8 cellular contexts compared by ENCODE assay signal in genomic region chr1:151790071-151790939, GRCh38. TPM values are rescaled to one million over a fixed set of nuclear protein-coding genes. Genes with fewer than 3 reads are reported as not detected.
DNase-seq lines count a peak whose midpoint lies in the region; ATAC-seq and TF ChIP-seq lines count a peak whose summit lies in the region.

Gene TDRKH (minus strand): TSS chr1:151790500. CDS start chr1:151783022, 7,478 bp downstream.

- ATAC-seq in GM21825 (IDR thresholded peaks at IDR 0.05; ENCODE audit: unreplicated experiment): peak; percentile 90
- peak; percentile 97 for ATAC-seq in naive thymus-derived CD4-positive, alpha-beta T cell
- ATAC-seq in stimulated activated naive B cell treated with anti-CD40 and anti-IgM and Interleukin-4, amounts not matched to agents 10 μg/mL and 1 μg/mL and 100 μg/mL, for 72 hours (replicated peaks): peak; percentile 96 to 98

- CTCF ChIA-PET in naive thymus-derived CD4-positive, alpha-beta T cell (lab: Charles Lee): interaction anchor here (0.6 to 1.3 kb wide), 6 partner anchors 13 to 328 kb away, joined by 3 to 10 read pairs (median 4); partner anchors contain the start of gene MRPL9

- intact Hi-C loops in activated T-helper 1 cell treated with anti-CD3 and anti-CD28 coated beads, Interleukin-12 subunit alpha, Interleukin-12 subunit beta, Interleukin-2, Interleukin-4 antibody, amounts not matched to agents 30 ng/mL and 10 ng/mL and 1 ng/mL, durations not matched to agents 14 hours and 24 hours and 36 hours (cut with micrococcal nuclease): loop anchor here (1.0 to 2.0 kb wide), 7 partner anchors 27 to 509 kb away; partner anchors contain the start of genes MRPL9, SNX27 and THEM4
- intact Hi-C loops in naive thymus-derived CD4-positive, alpha-beta T cell (cut with micrococcal nuclease): loop anchor here (1.0 to 5.0 kb wide), 13 partner anchors 27 to 510 kb away; partner anchors contain the start of genes MRPL9 (in 2 of the 2), RIIAD1 (in 2 of the 2), C2CD4D (in 1 of the 2) and POGZ (in 1 of the 2)

- peaks cover 5% of the 10 kb centered on the region for H3K36me3 Mint-ChIP-seq in activated T-helper 1 cell treated with anti-CD3 and anti-CD28 coated beads, Interleukin-12 subunit alpha, Interleukin-12 subunit beta, Interleukin-2, Interleukin-4 antibody, amounts not matched to agents 30 ng/mL and 10 ng/mL and 1 ng/mL, durations not matched to agents 14 hours and 24 hours and 36 hours (ENCODE audit: low read depth)
- peaks cover 0 to 6% (median 4%) of the 10 kb centered on the region in 5 donors for H3K36me3 Mint-ChIP-seq in naive thymus-derived CD4-positive, alpha-beta T cell
- H3K36me3 Mint-ChIP-seq in stimulated activated naive B cell treated with anti-CD40 and anti-IgM and Interleukin-4, amounts not matched to agents 10 μg/mL and 1 μg/mL and 100 μg/mL, for 72 hours: no peaks in the 10 kb centered on the region

- peaks cover 2% of the 10 kb centered on the region for H3K27me3 ChIP-seq in DOHH2 (ENCODE audit: control insufficient read depth, low read length)
- no peaks in the 10 kb centered on the region for H3K27me3 ChIP-seq in Karpas-422 (ENCODE audit: low read length)
- no peaks in the 10 kb centered on the region for H3K27me3 ChIP-seq in fibroblast of lung (ENCODE audit: control insufficient read depth, insufficient read depth, low read length)
- no peaks in the 10 kb centered on the region for H3K27me3 ChIP-seq in naive thymus-derived CD4-positive, alpha-beta T cell (ENCODE audit: control insufficient read depth in 2 of 2, insufficient read depth in 2 of 2, low read length in 2 of 2)

- H3K27ac Mint-ChIP-seq in activated T-helper 1 cell treated with anti-CD3 and anti-CD28 coated beads, Interleukin-12 subunit alpha, Interleukin-12 subunit beta, Interleukin-2, Interleukin-4 antibody, amounts not matched to agents 30 ng/mL and 10 ng/mL and 1 ng/mL, durations not matched to agents 14 hours and 24 hours and 36 hours: peak within 1 kb of the TSS; percentile 78
- peak within 1 kb of the TSS; percentile 75 to 93 (median 89) for H3K27ac Mint-ChIP-seq in naive thymus-derived CD4-positive, alpha-beta T cell
- peak within 1 kb of the TSS; percentile 84 for H3K27ac Mint-ChIP-seq in stimulated activated naive B cell treated with anti-CD40 and anti-IgM and Interleukin-4, amounts not matched to agents 10 μg/mL and 1 μg/mL and 100 μg/mL, for 72 hours

- POLR2A ChIA-PET in naive thymus-derived CD4-positive, alpha-beta T cell (lab: Charles Lee): interaction anchor here (0.5 to 3.7 kb wide), 9 partner anchors 11 to 285 kb away, joined by 3 to 24 read pairs (median 3); partner anchors contain the start of gene MRPL9

- H3K36me3 ChIP-seq in DOHH2 (ENCODE audit: control insufficient read depth, low read length) (no peaks in the 10 kb centered on the region), Karpas-422 (ENCODE audit: insufficient read depth, low read length) (no peaks in the 10 kb centered on the region), fibroblast of lung (ENCODE audit: control insufficient read depth, insufficient read depth, low read length) (no peaks in the 10 kb centered on the region)
- peaks cover 0 to 5% (median 0%) of the 10 kb centered on the region in 3 experiments for H3K36me3 ChIP-seq in naive thymus-derived CD4-positive, alpha-beta T cell (ENCODE audit: control insufficient read depth in 2 of 3, insufficient read depth in 3 of 3, low read length in 3 of 3)

- peaks cover 19% of the 10 kb centered on the region for H3K4me1 ChIP-seq in DOHH2 (ENCODE audit: control insufficient read depth, low read length)
- H3K4me1 ChIP-seq in Karpas-422 (ENCODE audit: low read length): peaks cover 16% of the 10 kb centered on the region
- no peaks in the 10 kb centered on the region for H3K4me1 ChIP-seq in fibroblast of lung (ENCODE audit: control insufficient read depth, extremely low read depth, insufficient read depth, low read length)
- H3K4me1 ChIP-seq in naive thymus-derived CD4-positive, alpha-beta T cell (ENCODE audit: control insufficient read depth in 2 of 2, insufficient read depth in 2 of 2, low read length in 2 of 2): peaks cover 0 to 14% of the 10 kb centered on the region in 2 donors

- TF ChIP-seq CTCF in DOHH2 (IDR thresholded peaks at IDR 0.05; ENCODE audit: low read depth, low read length, poor library complexity, severe bottlenecking): peak; percentile 63
- TF ChIP-seq CTCF in fibroblast of lung (conservative IDR thresholded peaks at IDR 0.05 in 1 of 2, IDR thresholded peaks at IDR 0.05 in 1 of 2; ENCODE audit: low read depth in 1 of 2, low read length in 2 of 2): peak in 1 of 2 donors; percentile 5

- 0 out of 2 replicates have a peak, but pooled peaks cover 4% of the 10 kb centered on the region for H3F3A ChIP-seq in DOHH2 (ENCODE audit: control insufficient read depth, insufficient read depth)

- H3K4me3 Mint-ChIP-seq in activated T-helper 1 cell treated with anti-CD3 and anti-CD28 coated beads, Interleukin-12 subunit alpha, Interleukin-12 subunit beta, Interleukin-2, Interleukin-4 antibody, amounts not matched to agents 30 ng/mL and 10 ng/mL and 1 ng/mL, durations not matched to agents 14 hours and 24 hours and 36 hours: peak within 1 kb of the TSS; percentile 95
- peak within 1 kb of the TSS; percentile 91 to 99 (median 97) for H3K4me3 Mint-ChIP-seq in naive thymus-derived CD4-positive, alpha-beta T cell
- peak within 1 kb of the TSS; percentile 88 for H3K4me3 Mint-ChIP-seq in stimulated activated naive B cell treated with anti-CD40 and anti-IgM and Interleukin-4, amounts not matched to agents 10 μg/mL and 1 μg/mL and 100 μg/mL, for 72 hours

- no peaks in the 10 kb centered on the region for H3K9me3 ChIP-seq in DOHH2 (ENCODE audit: control insufficient read depth, insufficient read depth, low read length)
- H3K9me3 ChIP-seq in Karpas-422 (ENCODE audit: low read length): no peaks in the 10 kb centered on the region
- H3K9me3 ChIP-seq in fibroblast of lung (ENCODE audit: control insufficient read depth, insufficient read depth, low read depth, low read length): no peaks in the 10 kb centered on the region
- H3K9me3 ChIP-seq in naive thymus-derived CD4-positive, alpha-beta T cell (ENCODE audit: control insufficient read depth in 2 of 3, low read length in 3 of 3): no peaks in the 10 kb centered on the region

- DNase-seq in Karpas-422 (peak; percentile 97), RKO (ENCODE audit: low spot score) (peak; percentile 100), fibroblast of lung (ENCODE audit: low read depth in 2 of 2) (peak; percentile 99 to 100)
- DNase-seq in activated T-helper 1 cell treated with anti-CD3 and anti-CD28 coated beads, Interleukin-12 subunit alpha, Interleukin-12 subunit beta, Interleukin-2, Interleukin-4 antibody, amounts not matched to agents 30 ng/mL and 10 ng/mL and 1 ng/mL, durations not matched to agents 14 hours and 24 hours and 36 hours (ENCODE audit: low spot score): peak; percentile 98
- peak; percentile 93 to 99 (median 99) for DNase-seq in naive thymus-derived CD4-positive, alpha-beta T cell
- DNase-seq in stimulated activated naive B cell treated with anti-CD40 and anti-IgM and Interleukin-4, amounts not matched to agents 10 μg/mL and 1 μg/mL and 100 μg/mL, for 72 hours: peak; percentile 99

- H3K9me2 ChIP-seq in DOHH2 (replicated peaks; ENCODE audit: control insufficient read depth, low read length) (no peaks in the 10 kb centered on the region), Karpas-422 (replicated peaks; ENCODE audit: insufficient read depth, low read length) (no peaks in the 10 kb centered on the region)

- H3K27me3 Mint-ChIP-seq in activated T-helper 1 cell treated with anti-CD3 and anti-CD28 coated beads, Interleukin-12 subunit alpha, Interleukin-12 subunit beta, Interleukin-2, Interleukin-4 antibody, amounts not matched to agents 30 ng/mL and 10 ng/mL and 1 ng/mL, durations not matched to agents 14 hours and 24 hours and 36 hours (ENCODE audit: insufficient read depth): peaks cover 2% of the 10 kb centered on the region
- peaks cover 0 to 2% (median 0%) of the 10 kb centered on the region in 5 donors for H3K27me3 Mint-ChIP-seq in naive thymus-derived CD4-positive, alpha-beta T cell
- no peaks in the 10 kb centered on the region for H3K27me3 Mint-ChIP-seq in stimulated activated naive B cell treated with anti-CD40 and anti-IgM and Interleukin-4, amounts not matched to agents 10 μg/mL and 1 μg/mL and 100 μg/mL, for 72 hours

- H3K9ac ChIP-seq in Karpas-422 (ENCODE audit: low read length) (peak within 1 kb of the TSS; percentile 32), fibroblast of lung (ENCODE audit: insufficient read depth, low read length) (no peak within 1 kb of the TSS)

- H3K4me2 ChIP-seq in DOHH2 (ENCODE audit: low read length): peak within 1 kb of the TSS; percentile 92
- H3K4me2 ChIP-seq in Karpas-422 (ENCODE audit: low read depth, low read length, poor library complexity, severe bottlenecking): peak within 1 kb of the TSS; percentile 56
- peak within 1 kb of the TSS; percentile 89 for H3K4me2 ChIP-seq in fibroblast of lung (ENCODE audit: extremely low read depth, insufficient read depth, low read length)

- H2AFZ ChIP-seq in Karpas-422 (ENCODE audit: low read length) (peak within 1 kb of the TSS; percentile 56; the same call in 1 of the 2 replicates), fibroblast of lung (ENCODE audit: low read length) (peak within 1 kb of the TSS; percentile 98)

- no peak within 1 kb of the TSS for H3K27ac ChIP-seq in DOHH2 (ENCODE audit: low read depth, low read length)
- no peak within 1 kb of the TSS for H3K27ac ChIP-seq in Karpas-422 (ENCODE audit: low read length)
- H3K27ac ChIP-seq in fibroblast of lung (ENCODE audit: insufficient read depth, low read length): no peak within 1 kb of the TSS
- H3K27ac ChIP-seq in naive thymus-derived CD4-positive, alpha-beta T cell (ENCODE audit: low read depth, low read length): peak within 1 kb of the TSS; percentile 60

- H3K9me3 Mint-ChIP-seq in activated T-helper 1 cell treated with anti-CD3 and anti-CD28 coated beads, Interleukin-12 subunit alpha, Interleukin-12 subunit beta, Interleukin-2, Interleukin-4 antibody, amounts not matched to agents 30 ng/mL and 10 ng/mL and 1 ng/mL, durations not matched to agents 14 hours and 24 hours and 36 hours: no peaks in the 10 kb centered on the region
- peaks cover 0 to 3% (median 0%) of the 10 kb centered on the region in 11 donors for H3K9me3 Mint-ChIP-seq in naive thymus-derived CD4-positive, alpha-beta T cell
- H3K9me3 Mint-ChIP-seq in stimulated activated naive B cell treated with anti-CD40 and anti-IgM and Interleukin-4, amounts not matched to agents 10 μg/mL and 1 μg/mL and 100 μg/mL, for 72 hours: no peaks in the 10 kb centered on the region

- H3K4me3 ChIP-seq in DOHH2 (ENCODE audit: low read length) (peak within 1 kb of the TSS; percentile 97), Karpas-422 (ENCODE audit: low read length) (peak within 1 kb of the TSS; percentile 56), fibroblast of lung (replicated peaks in 1 of 4; ENCODE audit: control extremely low read depth in 1 of 4, insufficient read depth in 1 of 4, low read depth in 3 of 4, low read length in 4 of 4) (peak within 1 kb of the TSS; percentile 63 to 85 (median 70))
- H3K4me3 ChIP-seq in naive thymus-derived CD4-positive, alpha-beta T cell (ENCODE audit: low read length): peak within 1 kb of the TSS; percentile 88

- H3K4me1 Mint-ChIP-seq in activated T-helper 1 cell treated with anti-CD3 and anti-CD28 coated beads, Interleukin-12 subunit alpha, Interleukin-12 subunit beta, Interleukin-2, Interleukin-4 antibody, amounts not matched to agents 30 ng/mL and 10 ng/mL and 1 ng/mL, durations not matched to agents 14 hours and 24 hours and 36 hours (ENCODE audit: low read depth): peaks cover 33% of the 10 kb centered on the region
- H3K4me1 Mint-ChIP-seq in naive thymus-derived CD4-positive, alpha-beta T cell: peaks cover 6 to 38% (median 30%) of the 10 kb centered on the region in 7 donors
- peaks cover 5 to 16% of the 10 kb centered on the region in 2 donors for H3K4me1 Mint-ChIP-seq in stimulated activated naive B cell treated with anti-CD40 and anti-IgM and Interleukin-4, amounts not matched to agents 10 μg/mL and 1 μg/mL and 100 μg/mL, for 72 hours

- H3K79me2 ChIP-seq in DOHH2 (ENCODE audit: control insufficient read depth, low read length) (no peaks in the 10 kb centered on the region), Karpas-422 (ENCODE audit: low read length) (no peaks in the 10 kb centered on the region), fibroblast of lung (ENCODE audit: control insufficient read depth, insufficient read depth, low read length) (no peaks in the 10 kb centered on the region)

- no peaks in the 10 kb centered on the region for H4K20me1 ChIP-seq in DOHH2 (ENCODE audit: control insufficient read depth, insufficient read depth, low read depth, low read length)
- H4K20me1 ChIP-seq in Karpas-422 (ENCODE audit: insufficient read depth, low read depth, low read length): no peaks in the 10 kb centered on the region
- no peaks in the 10 kb centered on the region for H4K20me1 ChIP-seq in fibroblast of lung (ENCODE audit: control insufficient read depth, extremely low read depth, insufficient read depth, low read length)

RNA-seq across cellular contexts. Expression of gene TDRKH, which starts in this region (rescaled TPM):
- 5.6 and 5.9 TPM in 2 replicates for total RNA-seq in Karpas-422 (2014; rRNA removed; shearing (Covaris generic); ENCODE audit: low replicate concordance)
- 14.6 and 16.4 TPM in 2 replicates for total RNA-seq in activated T-helper 1 cell treated with anti-CD3 and anti-CD28 coated beads, Interleukin-12 subunit alpha, Interleukin-12 subunit beta, Interleukin-2, Interleukin-4 antibody, amounts not matched to agents 30 ng/mL and 10 ng/mL and 1 ng/mL, durations not matched to agents 14 hours and 24 hours and 36 hours
- total RNA-seq in fibroblast of lung: 1.8 and 5.6 TPM in 2 replicates
- 1.8 and 2.1 TPM in 2 replicates for polyA plus RNA-seq in fibroblast of lung
- polyA plus RNA-seq in fibroblast of lung (2012): 1.5 and 2.0 TPM in 2 replicates
- 0.85 and 0.98 TPM in 2 replicates for polyA minus RNA-seq in fibroblast of lung (ENCODE audit: low replicate concordance)
- 10 to 100 TPM in 3 of 5 experiments, 1 to 10 TPM in 2; 7.7 to 23.1 (median 17.0) TPM for total RNA-seq in naive thymus-derived CD4-positive, alpha-beta T cell
- 10 to 100 TPM; 17.4 to 18.7 TPM for polyA plus RNA-seq in naive thymus-derived CD4-positive, alpha-beta T cell
